ENCODE assay signal across 9 cellular contexts in genomic region chr21:28337319-28337718, GRCh38.
DNase-seq lines count a peak whose midpoint lies in the region; ATAC-seq and TF ChIP-seq lines count a peak whose summit lies in the region.
"Had no signal": no experiment of that assay in that cellular context is flagged by ENCODE, and none has a peak within 500 bp of the region (broad histone marks: within the 10 kb centered on the region; RNA-seq: fewer than 3 reads in every experiment).

No MANE protein-coding gene starts in this region.

- H3K36me3 Mint-ChIP-seq in naive thymus-derived CD4-positive, alpha-beta T cell = no peaks in the 10 kb centered on the region
- H3K36me3 Mint-ChIP-seq: memory B cell had no signal

- ATAC-seq in gastrocnemius medialis = peak in 1 of 2 donors; percentile 47
- ATAC-seq in naive thymus-derived CD4-positive, alpha-beta T cell = no peak

- no peaks in the 10 kb centered on the region for H3K9me3 Mint-ChIP-seq in naive thymus-derived CD4-positive, alpha-beta T cell
- H3K9me3 Mint-ChIP-seq: memory B cell had no signal

- POLR2A ChIA-PET in naive thymus-derived CD4-positive, alpha-beta T cell (lab: Charles Lee) = no interaction called here

- no peak overlapping the region for H3K27ac Mint-ChIP-seq in naive thymus-derived CD4-positive, alpha-beta T cell
- H3K27ac Mint-ChIP-seq: memory B cell had no signal

- no peak for TF ChIP-seq POLR2A in gastrocnemius medialis (IDR thresholded peaks at IDR 0.05)

- CTCF ChIA-PET in naive thymus-derived CD4-positive, alpha-beta T cell (lab: Charles Lee) = no interaction called here

- TF ChIP-seq CTCF in gastrocnemius medialis (IDR thresholded peaks at IDR 0.05 in 4 of 5, conservative IDR thresholded peaks at IDR 0.05 in 1 of 5) = peak; percentile 15 to 32 (median 21)

- H3K4me1 Mint-ChIP-seq in naive thymus-derived CD4-positive, alpha-beta T cell = no peaks in the 10 kb centered on the region
- H3K4me1 Mint-ChIP-seq: memory B cell had no signal

- H3K27me3 Mint-ChIP-seq in naive thymus-derived CD4-positive, alpha-beta T cell = peaks cover 0 to 6% (median 0%) of the 10 kb centered on the region in 5 donors
- H3K27me3 Mint-ChIP-seq: memory B cell had no signal

- DNase-seq in HS-27A (ENCODE audit: low read depth) (peak; percentile 56), OCI-M1 (lab: John Stamatoyannopoulos, UW) (peak; percentile 80), fibroblast of peridontal ligament (ENCODE audit: extremely low read depth) (peak; percentile 92), gastrocnemius medialis (no peak), islet precursor cell (no peak), KG1 (lab: John Stamatoyannopoulos, UW) (no peak)
- no peak for DNase-seq in activated CD4-positive, alpha-beta T cell treated with anti-CD3 and anti-CD28 coated beads for 4 hours
- no peak for DNase-seq in naive thymus-derived CD4-positive, alpha-beta T cell

- no peaks in the 10 kb centered on the region for H3K36me3 ChIP-seq in gastrocnemius medialis
- H3K36me3 ChIP-seq in naive thymus-derived CD4-positive, alpha-beta T cell (ENCODE audit: control insufficient read depth in 2 of 3, insufficient read depth in 3 of 3, low read length in 3 of 3) = no peaks in the 10 kb centered on the region

- H3K4me3 Mint-ChIP-seq in naive thymus-derived CD4-positive, alpha-beta T cell = no peak overlapping the region
- H3K4me3 Mint-ChIP-seq: memory B cell had no signal

- no peak overlapping the region for H3K27ac ChIP-seq in gastrocnemius medialis
- no peak overlapping the region for H3K27ac ChIP-seq in naive thymus-derived CD4-positive, alpha-beta T cell (ENCODE audit: low read depth, low read length)

- H3K4me1 ChIP-seq in gastrocnemius medialis = peaks cover 0 to 18% of the 10 kb centered on the region in 2 donors
- H3K4me1 ChIP-seq in naive thymus-derived CD4-positive, alpha-beta T cell (ENCODE audit: control insufficient read depth in 2 of 2, insufficient read depth in 2 of 2, low read length in 2 of 2) = no peaks in the 10 kb centered on the region

- no peak overlapping the region for H3K4me3 ChIP-seq in gastrocnemius medialis
- no peak overlapping the region for H3K4me3 ChIP-seq in naive thymus-derived CD4-positive, alpha-beta T cell (ENCODE audit: low read length)

- intact Hi-C loops in gastrocnemius medialis (cut with DNase I; ENCODE audit: low total_unique reads) = loop anchor here (2.0 to 10.0 kb wide), 5 partner anchors 273 to 1489 kb away; no protein-coding TSS in a partner anchor
- intact Hi-C loops in naive thymus-derived CD4-positive, alpha-beta T cell (cut with micrococcal nuclease) = loop anchor here (5.0 to 10.0 kb wide), 2 partner anchors 1490 to 1493 kb away; partner anchors contain the start of gene ADAMTS1 (in 2 of the 2)

- no peaks in the 10 kb centered on the region for H3K27me3 ChIP-seq in gastrocnemius medialis
- no peaks in the 10 kb centered on the region for H3K27me3 ChIP-seq in naive thymus-derived CD4-positive, alpha-beta T cell (ENCODE audit: control insufficient read depth in 2 of 2, insufficient read depth in 2 of 2, low read length in 2 of 2)

- in situ Hi-C loops in gastrocnemius medialis (cut with MboI; ENCODE audit: low sequenced_read_pairs in 4 of 4) = loop anchor here (5.0 to 25.0 kb wide), 7 partner anchors 275 to 1490 kb away; partner anchors contain the start of gene ADAMTS1 (in 2 of the 4)

- H3K9me3 ChIP-seq in gastrocnemius medialis = no peaks in the 10 kb centered on the region
- H3K9me3 ChIP-seq in naive thymus-derived CD4-positive, alpha-beta T cell (ENCODE audit: control insufficient read depth in 2 of 3, low read length in 3 of 3) = no peaks in the 10 kb centered on the region

Comparison
In these comparisons a context has a peak if more than half of its experiments do, and no peak if none do; other contexts are left out.
1. DNase-seq: peak in HS-27A (single experiment), OCI-M1 (single experiment) and fibroblast of peridontal ligament (single experiment); none in gastrocnemius medialis (0 of 2), activated CD4-positive, alpha-beta T cell treated with anti-CD3 and anti-CD28 coated beads for 4 hours (0 of 2), islet precursor cell (single experiment), naive thymus-derived CD4-positive, alpha-beta T cell (0 of 9) and KG1 (single experiment).